Comparison of ENCODE assay signal across 9 cellular contexts in the genomic region with DNA sequence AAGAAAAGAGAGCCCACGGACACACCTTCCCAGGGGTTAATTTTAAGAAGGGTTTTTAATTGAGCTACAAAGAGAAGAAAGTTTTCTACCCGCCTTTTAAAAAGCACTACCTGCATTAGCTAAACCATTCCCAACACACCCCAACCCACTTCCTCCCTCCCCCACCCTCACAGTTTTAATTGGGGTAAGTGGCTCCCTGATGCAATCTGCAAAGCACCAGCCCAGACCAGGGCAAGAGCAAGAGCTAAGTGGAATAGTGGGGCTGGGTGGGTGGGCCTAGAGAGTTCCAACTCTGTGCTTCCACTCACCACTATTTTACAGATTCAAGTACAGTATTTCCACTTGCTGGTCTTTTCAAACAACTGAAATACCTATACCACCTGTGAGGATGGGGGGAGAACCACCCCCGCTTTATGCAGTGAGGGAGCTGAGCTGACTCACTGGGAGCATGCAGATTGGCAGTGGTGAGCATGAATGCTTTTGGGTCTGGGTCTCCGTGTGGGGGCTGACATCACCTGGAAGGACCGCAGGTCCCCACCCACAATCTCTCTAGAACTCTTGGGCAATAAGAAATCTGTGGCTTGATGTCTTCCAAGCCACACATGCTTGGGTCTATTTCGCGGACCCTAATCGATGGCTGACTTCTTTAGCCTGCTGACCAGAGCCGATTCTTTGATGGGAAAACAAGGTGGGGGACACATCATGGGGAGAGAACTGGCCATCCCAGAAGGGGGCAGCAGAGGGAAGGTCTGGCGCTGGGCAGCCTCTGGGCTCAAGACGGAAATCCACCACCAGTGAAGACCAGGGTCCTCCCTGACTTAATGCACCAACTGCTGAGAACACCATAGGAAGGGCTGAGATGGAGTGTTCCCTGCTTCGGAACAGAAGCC.
DNase-seq lines count a peak whose midpoint lies in the region; ATAC-seq, FAIRE-seq and TF ChIP-seq lines count a peak whose summit lies in the region.
"Had no signal": no experiment of that assay in that cellular context is flagged by ENCODE, and none has a peak within 500 bp of the region (broad histone marks: within the 10 kb centered on the region; RNA-seq: fewer than 3 reads in every experiment).

No MANE protein-coding gene starts in this region.

- CTCF ChIA-PET in OCI-LY7 (lab: Charles Lee; ENCODE audit: unreplicated experiment): interaction anchor here (0.6 to 1.1 kb wide), 2 partner anchors 37 to 94 kb away, joined by 5 to 7 read pairs; no protein-coding TSS in a partner anchor

- BruUV-seq in OCI-LY7 (replicated peaks; lab: Mats Ljungman, UMichigan): no TSS peak

- POLR2A ChIA-PET in OCI-LY7 (lab: Charles Lee): interaction anchor here (0.6 to 0.7 kb wide), 2 partner anchors 94 to 103 kb away, joined by 3 read pairs; no protein-coding TSS in a partner anchor

- H3K27ac ChIP-seq in OCI-LY7 (ENCODE audit: low read depth, low read length, poor library complexity, severe bottlenecking): no peak overlapping the region
- H3K27ac ChIP-seq: thyroid gland had no signal

- no peaks in the 10 kb centered on the region for H3K9me2 ChIP-seq in OCI-LY7 (ENCODE audit: insufficient read depth, low read length)

- no peak overlapping the region for H3K4me2 ChIP-seq in OCI-LY7 (ENCODE audit: low read length)

- no peaks in the 10 kb centered on the region; the same call in 1 of the 2 replicates for H3K36me3 ChIP-seq in OCI-LY7 (ENCODE audit: insufficient read depth, low read length)
- H3K36me3 ChIP-seq in bronchial epithelial cell (ENCODE audit: control insufficient read depth, insufficient read depth, low read length): peaks cover 1% of the 10 kb centered on the region
- H3K36me3 ChIP-seq: thyroid gland had no signal

- H3K4me3 ChIP-seq in OCI-LY7 (ENCODE audit: low read depth, low read length, poor library complexity, severe bottlenecking): no peak overlapping the region
- H3K4me3 ChIP-seq in bronchial epithelial cell (ENCODE audit: low read depth, low read length): no peak overlapping the region
- H3K4me3 ChIP-seq: thyroid gland had no signal

- no peak for TF ChIP-seq POLR2A in GM18505 (IDR thresholded peaks at IDR 0.05; ENCODE audit: borderline replicate concordance, extremely low read depth, insufficient read depth, insufficient read length)

- intact Hi-C loops in OCI-LY7 (cut with micrococcal nuclease; ENCODE audit: unreplicated experiment): loop anchor here (1.0 to 2.0 kb wide), 2 partner anchors 96 to 179 kb away; partner anchors contain the start of gene SSBP3

- peak; percentile 75 for TF ChIP-seq CTCF in OCI-LY7 (conservative IDR thresholded peaks at IDR 0.05; ENCODE audit: low read length)
- TF ChIP-seq CTCF in bronchial epithelial cell (IDR thresholded peaks at IDR 0.05; ENCODE audit: insufficient read depth, low read length, severe bottlenecking): peak; percentile 38

- no peaks in the 10 kb centered on the region for H3K79me2 ChIP-seq in OCI-LY7 (ENCODE audit: insufficient read depth, low read depth, low read length)

- no peak for ATAC-seq in HG03139 (IDR thresholded peaks at IDR 0.05; ENCODE audit: unreplicated experiment)
- no peak for ATAC-seq in GM18505 (IDR thresholded peaks at IDR 0.05; ENCODE audit: unreplicated experiment)

- no peaks in the 10 kb centered on the region; the same call in 1 of the 2 replicates for H4K20me1 ChIP-seq in OCI-LY7 (ENCODE audit: insufficient read depth, low read length)

- no peak for FAIRE-seq in bronchial epithelial cell (lab: Jason Lieb, UNC)

- DNase-seq in stimulated activated CD4-positive, alpha-beta T cell treated with anti-CD3 and anti-CD28 coated beads, Interleukin-4, amount 100 ng/mL, for 1 hour: peak; percentile 22
- DNase-seq in stimulated activated CD4-positive, alpha-beta T cell treated with anti-CD3 and anti-CD28 coated beads, Interleukin-12 subunit alpha, Interleukin-12 subunit beta, amount 100 ng/mL, for 4 hours: no peak
- DNase-seq in OCI-LY7 (ENCODE audit: low spot score) (peak; percentile 41), bronchial epithelial cell (ENCODE audit: low read depth) (no peak), medulla oblongata (ENCODE audit: extremely low spot score) (peak; percentile 64), germinal center (ENCODE audit: low spot score) (no peak)

- no peaks in the 10 kb centered on the region for H3K9me3 ChIP-seq in OCI-LY7 (ENCODE audit: low read length)
- H3K9me3 ChIP-seq: thyroid gland had no signal

- H3K27me3 ChIP-seq in bronchial epithelial cell (ENCODE audit: control insufficient read depth, insufficient read depth, low read length): no peaks in the 10 kb centered on the region
- H3K27me3 ChIP-seq: thyroid gland had no signal

- no peak overlapping the region for H2AFZ ChIP-seq in OCI-LY7 (ENCODE audit: low read length)

- H3K4me1 ChIP-seq in OCI-LY7 (ENCODE audit: insufficient read depth, low read length, poor library complexity, severe bottlenecking): peaks cover 7% of the 10 kb centered on the region

Comparison
In these comparisons a context has a peak if more than half of its experiments do, and no peak if none do; other contexts are left out.
1. DNase-seq: peak in stimulated activated CD4-positive, alpha-beta T cell treated with anti-CD3 and anti-CD28 coated beads, Interleukin-4, amount 100 ng/mL, for 1 hour (single experiment), OCI-LY7 (single experiment) and medulla oblongata (single experiment); none in stimulated activated CD4-positive, alpha-beta T cell treated with anti-CD3 and anti-CD28 coated beads, Interleukin-12 subunit alpha, Interleukin-12 subunit beta, amount 100 ng/mL, for 4 hours (single experiment), bronchial epithelial cell (single experiment) and germinal center (single experiment).